In the genomic region with DNA sequence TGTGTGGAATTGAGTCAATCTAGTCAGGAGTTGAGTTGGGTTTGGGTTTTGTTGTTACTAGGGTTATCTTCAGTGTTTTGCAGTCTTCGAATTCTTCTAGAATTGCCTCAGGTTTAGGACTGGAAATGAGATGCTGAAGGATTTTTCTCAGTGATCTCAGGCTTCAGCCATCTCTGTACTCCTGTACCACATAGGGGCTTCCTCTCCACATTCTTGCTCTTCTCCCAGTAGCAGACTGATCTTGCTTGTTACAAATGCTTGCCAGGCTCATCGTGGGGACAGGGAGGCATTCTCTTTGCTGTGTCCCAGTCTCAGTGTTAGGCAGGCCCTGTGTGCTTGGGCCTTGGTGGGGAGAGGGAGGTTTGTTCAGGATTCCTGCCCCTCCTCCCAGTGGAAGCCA, we compare ENCODE assay signal across 26 cellular contexts.
A peak's percentile ranks its signal among the peaks of the same experiment; 100 is the strongest.
DNase-seq lines count a peak whose midpoint lies in the region; ATAC-seq and TF ChIP-seq lines count a peak whose summit lies in the region.
"Had no signal": no experiment of that assay in that cellular context is flagged by ENCODE, and none has a peak within 500 bp of the region (broad histone marks: within the 10 kb centered on the region; RNA-seq: fewer than 3 reads in every experiment).

No MANE protein-coding gene starts in this region.

- H2BK12ac ChIP-seq in trophoblast cell (ENCODE audit: low read length) (peak overlapping the region; percentile 98), H9 (ENCODE audit: insufficient read length, low read depth, low read length) (no peak overlapping the region)

- H3K18ac ChIP-seq in trophoblast cell (ENCODE audit: low read length) (peak overlapping the region; percentile 94), H9 (ENCODE audit: insufficient read length, low read depth, low read length) (no peak overlapping the region)

- H3K4me3 Mint-ChIP-seq in H9 = no peak overlapping the region
- H3K4me3 Mint-ChIP-seq: activated naive CD4-positive, alpha-beta T cell treated with anti-CD3 and anti-CD28 coated beads for 36 hours; activated T-cell treated with anti-CD3 and anti-CD28 coated beads, Interleukin-2, amount 50 U/mL, for 24 hours; CD8-positive, alpha-beta T cell had no signal

- H4K20me1 ChIP-seq in H9 (ENCODE audit: control insufficient read depth, insufficient read depth, insufficient read length) = no peaks in the 10 kb centered on the region

- H3K4ac ChIP-seq in trophoblast cell (ENCODE audit: low read depth, low read length) = peak overlapping the region; percentile 83
- no peak overlapping the region for H3K4ac ChIP-seq in H9 (ENCODE audit: low read depth, low read length)

- H3K9ac ChIP-seq in trophoblast cell (ENCODE audit: low read length) = no peak overlapping the region
- H3K9ac ChIP-seq in H9 (ENCODE audit: extremely low read depth, insufficient read length, low read length) = no peak overlapping the region

- H3K23me2 ChIP-seq in H9 (ENCODE audit: insufficient read length, low read depth, low read length, poor library complexity, severe bottlenecking) = no peaks in the 10 kb centered on the region

- no peaks in the 10 kb centered on the region for H3K9me3 ChIP-seq in trophoblast cell (ENCODE audit: insufficient read depth, low read depth, low read length)
- no peaks in the 10 kb centered on the region for H3K9me3 ChIP-seq in H9 (ENCODE audit: control insufficient read depth, low read depth, low read length)
- H3K9me3 ChIP-seq in MG63 = no peaks in the 10 kb centered on the region
- H3K9me3 ChIP-seq: esophagus muscularis mucosa, left ventricle myocardium inferior, prostate gland, thoracic aorta had no signal

- no peak overlapping the region for H4K5ac ChIP-seq in H9 (ENCODE audit: insufficient read length, low read depth, low read length)

- no peaks in the 10 kb centered on the region for H3K27me3 Mint-ChIP-seq in H9 (ENCODE audit: low read depth)

- no peak overlapping the region for H2BK20ac ChIP-seq in H9 (ENCODE audit: low read depth, low read length, poor library complexity, severe bottlenecking)

- H3K4me1 Mint-ChIP-seq in H9 = peaks cover 12 to 14% of the 10 kb centered on the region in 2 experiments

- H3T11ph ChIP-seq in H9 (ENCODE audit: low read length) = no peak overlapping the region

- H2AFZ ChIP-seq in trophoblast cell (ENCODE audit: insufficient read depth, low read length, poor library complexity) = peak overlapping the region; percentile 69
- no peak overlapping the region for H2AFZ ChIP-seq in H9 (ENCODE audit: low read length)

- H3K9me3 Mint-ChIP-seq in H9 = no peaks in the 10 kb centered on the region
- H3K9me3 Mint-ChIP-seq: activated naive CD4-positive, alpha-beta T cell treated with anti-CD3 and anti-CD28 coated beads for 36 hours; activated T-cell treated with anti-CD3 and anti-CD28 coated beads, Interleukin-2, amount 50 U/mL, for 24 hours; CD8-positive, alpha-beta T cell had no signal

- no CpG with 5 or more reads among the region's 2 CpGs for WGBS in trophoblast cell (ENCODE audit: extremely low coverage, insufficient coverage, insufficient read length)
- WGBS in H9 (ENCODE audit: extremely low coverage, insufficient read length, low lambda C conversion rate) = no CpG with 5 or more reads among the region's 2 CpGs

- H4K91ac ChIP-seq in trophoblast cell (ENCODE audit: low read depth, low read length) (peak overlapping the region; percentile 90), H9 (ENCODE audit: insufficient read length, low read depth, low read length) (no peak overlapping the region)

- peak overlapping the region; percentile 87 for H4K8ac ChIP-seq in trophoblast cell (ENCODE audit: low read depth, low read length)
- no peak overlapping the region for H4K8ac ChIP-seq in H9 (replicated peaks; ENCODE audit: insufficient read length, low read depth, low read length)

- H3K27ac ChIP-seq in trophoblast cell (ENCODE audit: low read depth, low read length) = peak overlapping the region; percentile 97
- no peak overlapping the region for H3K27ac ChIP-seq in H9 (ENCODE audit: insufficient read length, low read depth, low read length)
- H3K27ac ChIP-seq: esophagus muscularis mucosa, left ventricle myocardium inferior, prostate gland, thoracic aorta had no signal

- H3K4me3 ChIP-seq in trophoblast cell (ENCODE audit: low read depth, low read length) (no peak overlapping the region), MG63 (no peak overlapping the region)
- H3K4me3 ChIP-seq: esophagus muscularis mucosa, GM12878, left ventricle myocardium inferior, prostate gland, thoracic aorta had no signal

- no peaks in the 10 kb centered on the region for H3K36me3 Mint-ChIP-seq in H9 (ENCODE audit: insufficient read depth in 1 of 3, low read depth in 3 of 3)
- H3K36me3 Mint-ChIP-seq: CD8-positive, alpha-beta T cell had no signal

- H2AK5ac ChIP-seq in trophoblast cell (ENCODE audit: low read length) (peak overlapping the region; percentile 93), H9 (ENCODE audit: insufficient read length, low read length) (no peak overlapping the region)

- H2BK120ac ChIP-seq in trophoblast cell (ENCODE audit: insufficient read depth, low read length, poor library complexity) = peak overlapping the region; percentile 99
- H2BK120ac ChIP-seq in H9 (ENCODE audit: low read depth, low read length, poor library complexity, severe bottlenecking) = no peak overlapping the region

- H3K4me1 ChIP-seq in trophoblast cell (ENCODE audit: control insufficient read depth in 1 of 2, insufficient read depth in 2 of 2, low read length in 2 of 2) (peaks cover 34 to 41% of the 10 kb centered on the region in 2 experiments), H9 (ENCODE audit: insufficient read depth, low read length) (no peaks in the 10 kb centered on the region)
- H3K4me1 ChIP-seq: prostate gland had no signal

- DNase-seq in GM04503 (ENCODE audit: low read depth) (peak; percentile 45), astrocyte of the hippocampus (ENCODE audit: low read depth, low spot score) (peak; percentile 66), iris pigment epithelial cell (ENCODE audit: low read depth) (peak; percentile 88), trophoblast cell (peak; percentile 91 to 98), H9 (no peak), MG63 (no peak)
- no peak for DNase-seq in stimulated activated naive CD8-positive, alpha-beta T cell treated with anti-CD3 and anti-CD28 coated beads, Interleukin-15, Interleukin-2, amounts not matched to agents 100 U/mL and 50 U/mL, for 24 hours
- DNase-seq in stimulated activated CD4-positive, alpha-beta T cell treated with anti-CD3 and anti-CD28 coated beads, Interleukin-1b, Interleukin-23, amount 100 ng/mL, for 48 hours = no peak
- DNase-seq: activated CD4-positive, CD25-positive, alpha-beta regulatory T cell treated with anti-CD3 and anti-CD28 coated beads, Interleukin-2, amount 50 U/mL, for 72 hours; activated naive CD4-positive, alpha-beta T cell treated with anti-CD3 and anti-CD28 coated beads for 36 hours; activated T-cell treated with anti-CD3 and anti-CD28 coated beads, Interleukin-2, amount 50 U/mL, for 24 hours; aorta; CD8-positive, alpha-beta T cell; cerebellar nuclear complex; DMS153; effector memory CD4-positive, alpha-beta T cell; left ventricle myocardium inferior; NCI-H1048; NCI-H1930; NCI-H2227 treated with DMSO at 0.1 percent for 48 hours; SIG-M5; stimulated activated naive CD4-positive, alpha-beta T cell had no signal

- H3K36me3 ChIP-seq in trophoblast cell (ENCODE audit: control insufficient read depth in 1 of 2, insufficient read depth in 2 of 2, low read length in 2 of 2) = no peaks in the 10 kb centered on the region
- no peaks in the 10 kb centered on the region for H3K36me3 ChIP-seq in MG63
- H3K36me3 ChIP-seq: esophagus muscularis mucosa, left ventricle myocardium inferior, prostate gland, thoracic aorta had no signal

- H3K79me1 ChIP-seq in trophoblast cell (ENCODE audit: low read length) = peaks cover 50% of the 10 kb centered on the region
- H3K79me1 ChIP-seq in H9 (ENCODE audit: insufficient read depth, low read depth, low read length, poor library complexity, severe bottlenecking) = no peaks in the 10 kb centered on the region

- H2BK15ac ChIP-seq in H9 (ENCODE audit: low read depth, low read length) = no peak overlapping the region

- H3K79me2 ChIP-seq in trophoblast cell (ENCODE audit: control insufficient read depth, insufficient read depth, low read length, poor library complexity) (peaks cover 13% of the 10 kb centered on the region), H9 (ENCODE audit: insufficient read depth, low read length) (no peaks in the 10 kb centered on the region)

- no peak overlapping the region for H3K4me2 ChIP-seq in trophoblast cell (ENCODE audit: low read length)
- H3K4me2 ChIP-seq in H9 (ENCODE audit: insufficient read depth, insufficient read length, low read length) = no peak overlapping the region

- no peak overlapping the region for H3K56ac ChIP-seq in H9 (ENCODE audit: insufficient read length, low read depth, low read length)

- no peaks in the 10 kb centered on the region for H3K27me3 ChIP-seq in trophoblast cell (ENCODE audit: insufficient read depth, low read length)
- H3K27me3 ChIP-seq in H9 (ENCODE audit: insufficient read depth, low read length) = no peaks in the 10 kb centered on the region
- no peaks in the 10 kb centered on the region for H3K27me3 ChIP-seq in MG63
- H3K27me3 ChIP-seq: esophagus muscularis mucosa had no signal

- H4K12ac ChIP-seq in trophoblast cell (ENCODE audit: low read depth, low read length) = peak overlapping the region; percentile 38

- H3K23ac ChIP-seq in trophoblast cell (ENCODE audit: low read length) = no peak overlapping the region
- H3K23ac ChIP-seq in H9 (ENCODE audit: insufficient read length, low read depth, low read length) = no peak overlapping the region

- H3K27ac Mint-ChIP-seq in H9 = no peak overlapping the region
- H3K27ac Mint-ChIP-seq: activated naive CD4-positive, alpha-beta T cell treated with anti-CD3 and anti-CD28 coated beads for 36 hours; activated T-cell treated with anti-CD3 and anti-CD28 coated beads, Interleukin-2, amount 50 U/mL, for 24 hours; CD8-positive, alpha-beta T cell had no signal

- H2BK5ac ChIP-seq in trophoblast cell (ENCODE audit: low read depth, low read length, poor library complexity) (peak overlapping the region; percentile 99), H9 (ENCODE audit: insufficient read length, low read length) (no peak overlapping the region)

- no peak for ATAC-seq in stimulated activated naive CD8-positive, alpha-beta T cell treated with anti-CD3 and anti-CD28 coated beads, Interleukin-15, Interleukin-2, amounts not matched to agents 100 U/mL and 50 U/mL, for 24 hours
- ATAC-seq: CD8-positive, alpha-beta T cell; GM12878 had no signal

- TF ChIP-seq CTCF in H9 (conservative IDR thresholded peaks at IDR 0.05) = no peak

- H3K14ac ChIP-seq in trophoblast cell (ENCODE audit: low read length) (peak overlapping the region; percentile 97), H9 (ENCODE audit: insufficient read depth, low read length) (no peak overlapping the region)

Comparison
In these comparisons a context has a peak if more than half of its experiments do, and no peak if none do; other contexts are left out.
1. DNase-seq: peak in GM04503 (single experiment), astrocyte of the hippocampus (single experiment), iris pigment epithelial cell (single experiment) and trophoblast cell (2 of 2); none in H9 (single experiment), MG63 (single experiment), stimulated activated naive CD8-positive, alpha-beta T cell treated with anti-CD3 and anti-CD28 coated beads, Interleukin-15, Interleukin-2, amounts not matched to agents 100 U/mL and 50 U/mL, for 24 hours (single experiment) and stimulated activated CD4-positive, alpha-beta T cell treated with anti-CD3 and anti-CD28 coated beads, Interleukin-1b, Interleukin-23, amount 100 ng/mL, for 48 hours (single experiment).